Comparison of ENCODE assay signal across 1 cellular context in genomic region chr6:29696147-29697129, GRCh38.
TF ChIP-seq lines count a peak whose summit lies in the region.

No MANE protein-coding gene starts in this region.

TF ChIP-seq in IMR-90, 13 proteins besides CTCF, POLR2A, EP300 and RAD21:
- no peak for TF ChIP-seq NFE2L2 (IDR thresholded peaks at IDR 0.05; ENCODE audit: low read depth, low read length)
- TF ChIP-seq CEBPB (IDR thresholded peaks at IDR 0.05; ENCODE audit: low read depth, low read length) = no peak
- no peak for TF ChIP-seq CHD1 (IDR thresholded peaks at IDR 0.05; ENCODE audit: low read depth, low read length)
- TF ChIP-seq MXI1 (IDR thresholded peaks at IDR 0.05; ENCODE audit: borderline replicate concordance, low read depth, low read length) = no peak
- no peak for TF ChIP-seq ELK1 (IDR thresholded peaks at IDR 0.05; ENCODE audit: borderline replicate concordance, low read depth, low read length)
- TF ChIP-seq FOS (IDR thresholded peaks at IDR 0.05; ENCODE audit: low read depth, low read length) = no peak
- no peak for TF ChIP-seq USF2 (IDR thresholded peaks at IDR 0.05; ENCODE audit: low read depth, low read length)
- no peak for TF ChIP-seq RCOR1 (IDR thresholded peaks at IDR 0.05; ENCODE audit: insufficient replicate concordance, low read length)
- TF ChIP-seq SMC3 (IDR thresholded peaks at IDR 0.05; ENCODE audit: low read depth, low read length) = no peak
